Comparison of ENCODE assay signal across 10 cellular contexts in the genomic region with DNA sequence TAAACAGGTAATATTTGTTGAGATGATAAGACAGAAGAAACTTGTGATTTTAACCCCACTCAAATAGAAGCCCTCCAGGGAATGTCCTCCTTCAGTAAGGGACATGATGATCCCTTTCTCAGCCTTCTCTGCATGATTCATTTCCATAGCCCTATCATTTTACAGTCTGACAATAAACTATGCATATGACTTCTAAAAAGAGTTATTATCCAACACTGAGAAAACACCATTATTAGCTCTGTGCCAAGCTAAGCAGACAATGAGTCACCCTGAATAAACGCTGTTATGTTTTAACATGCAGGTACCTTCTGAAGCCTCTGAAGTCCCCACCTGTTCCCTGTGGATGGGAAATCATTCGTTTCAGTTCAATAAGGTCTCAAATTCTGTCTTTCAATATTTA. TPM values are rescaled to one million over a fixed set of nuclear protein-coding genes. Genes with fewer than 3 reads are reported as not detected.
DNase-seq lines count a peak whose midpoint lies in the region; ATAC-seq and TF ChIP-seq lines count a peak whose summit lies in the region.
"Had no signal": no experiment of that assay in that cellular context is flagged by ENCODE, and none has a peak within 500 bp of the region (broad histone marks: within the 10 kb centered on the region; RNA-seq: fewer than 3 reads in every experiment).

No MANE protein-coding gene starts in this region.

- no peak for ATAC-seq in HG03196 (IDR thresholded peaks at IDR 0.05; ENCODE audit: unreplicated experiment)

- 33 to 34% methylated on average over 2 of the region's 2 CpGs for WGBS in thyroid gland, 2 donors

- CTCF ChIA-PET in RWPE1 (lab: Yijun Ruan, JAX): interaction anchor here (1.2 to 1.3 kb wide), 2 partner anchors 12 to 81 kb away, joined by 5 to 8 read pairs; no protein-coding TSS in a partner anchor

- H3K27me3 ChIP-seq in thyroid gland (no peaks in the 10 kb centered on the region), neural progenitor cell (no peaks in the 10 kb centered on the region)
- H3K27me3 ChIP-seq: right atrium auricular region had no signal

- POLR2A ChIA-PET in RWPE1 (lab: Yijun Ruan, JAX; ENCODE audit: low non-redundant PET): no interaction called here

- TF ChIP-seq CTCF in RWPE1 (conservative IDR thresholded peaks at IDR 0.05; ENCODE audit: low read depth) (no peak), thyroid gland (IDR thresholded peaks at IDR 0.05) (no peak), neural progenitor cell (IDR thresholded peaks at IDR 0.05) (no peak)

- H4K20me1 ChIP-seq in neural progenitor cell (ENCODE audit: low read depth): peaks cover 3% of the 10 kb centered on the region

- no peak overlapping the region for H3K4me2 ChIP-seq in neural progenitor cell

- no peak overlapping the region for H3K4me3 ChIP-seq in thyroid gland (replicated peaks in 1 of 3)
- no peak overlapping the region for H3K4me3 ChIP-seq in neural progenitor cell
- H3K4me3 ChIP-seq: right atrium auricular region had no signal

- H3K27me3 Mint-ChIP-seq in neural progenitor cell (ENCODE audit: insufficient read depth, low read depth): peaks cover 2% of the 10 kb centered on the region
- H3K27me3 Mint-ChIP-seq: activated naive CD8-positive, alpha-beta T cell treated with anti-CD3 and anti-CD28 coated beads, Interleukin-2, amount 10 ng/mL, durations not matched to agents 7 days and 5 days had no signal

- DNase-seq in DMS 273 (lab: John Stamatoyannopoulos, UW; ENCODE audit: unreplicated experiment): peak; percentile 17
- no peak for DNase-seq in DMS 273 treated with DMSO at 0.1 percent for 48 hours (lab: John Stamatoyannopoulos, UW)
- peak; percentile 81 for DNase-seq in RWPE1 (ENCODE audit: low spot score)
- peak; percentile 31 for DNase-seq in glomerular visceral epithelial cell (ENCODE audit: extremely low spot score)
- no peak for DNase-seq in thyroid gland
- no peak for DNase-seq in neural progenitor cell (ENCODE audit: low spot score)
- no peak for DNase-seq in KBM-7
- DNase-seq: activated naive CD8-positive, alpha-beta T cell treated with anti-CD3 and anti-CD28 coated beads, Interleukin-2, amount 10 ng/mL, durations not matched to agents 7 days and 5 days had no signal

- no peaks in the 10 kb centered on the region for H3K9me3 ChIP-seq in thyroid gland
- no peaks in the 10 kb centered on the region for H3K9me3 ChIP-seq in neural progenitor cell (ENCODE audit: low read depth)
- H3K9me3 ChIP-seq: right atrium auricular region had no signal

- H3K27ac Mint-ChIP-seq in neural progenitor cell: no peak overlapping the region
- H3K27ac Mint-ChIP-seq: activated naive CD8-positive, alpha-beta T cell treated with anti-CD3 and anti-CD28 coated beads, Interleukin-2, amount 10 ng/mL, durations not matched to agents 7 days and 5 days had no signal

- H2AFZ ChIP-seq in neural progenitor cell (replicated peaks): no peak overlapping the region

- no peak overlapping the region for H3K4me3 Mint-ChIP-seq in neural progenitor cell
- H3K4me3 Mint-ChIP-seq: activated naive CD8-positive, alpha-beta T cell treated with anti-CD3 and anti-CD28 coated beads, Interleukin-2, amount 10 ng/mL, durations not matched to agents 7 days and 5 days had no signal

- H3K27ac ChIP-seq in RWPE1 (no peak overlapping the region), thyroid gland (peak overlapping the region; percentile 18 to 67 (median 57)), neural progenitor cell (no peak overlapping the region)

- H3K9me3 Mint-ChIP-seq in neural progenitor cell: peaks cover 5% of the 10 kb centered on the region
- H3K9me3 Mint-ChIP-seq: activated naive CD8-positive, alpha-beta T cell treated with anti-CD3 and anti-CD28 coated beads, Interleukin-2, amount 10 ng/mL, durations not matched to agents 7 days and 5 days had no signal

- peaks cover 5% of the 10 kb centered on the region for H3F3A ChIP-seq in neural progenitor cell (ENCODE audit: low read depth)

- TF ChIP-seq POLR2A in thyroid gland (IDR thresholded peaks at IDR 0.05): no peak

- peaks cover 3% of the 10 kb centered on the region for H3K4me1 Mint-ChIP-seq in neural progenitor cell

- H3K36me3 ChIP-seq in thyroid gland: no peaks in the 10 kb centered on the region
- no peaks in the 10 kb centered on the region for H3K36me3 ChIP-seq in neural progenitor cell
- H3K36me3 ChIP-seq: right atrium auricular region had no signal

- in situ Hi-C loops in KBM-7 (cut with MboI; ENCODE audit: low pct_unique_long_range_greater_than_20kb, low sequenced_read_pairs): no loop called here

- no peak overlapping the region for H3K9ac ChIP-seq in neural progenitor cell

- intact Hi-C loops in thyroid gland (cut with DNase I): no loop called here

- H3K4me1 ChIP-seq in thyroid gland (peaks cover 25 to 33% of the 10 kb centered on the region in 2 donors), neural progenitor cell (peaks cover 16% of the 10 kb centered on the region)

- peaks cover 6% of the 10 kb centered on the region for H3K79me2 ChIP-seq in neural progenitor cell (ENCODE audit: low read depth)

- H3K36me3 Mint-ChIP-seq in neural progenitor cell: peaks cover 19% of the 10 kb centered on the region

RNA-seq across cellular contexts. Expression of a gene that starts 54.7 kb away (rescaled TPM):
- total RNA-seq in thyroid gland (10 to 100 TPM; 38.9 to 75.2 (median 55.5) TPM), neural progenitor cell (ENCODE audit: low replicate concordance) (27.1 and 31.3 TPM in 2 replicates)

Comparison
In these comparisons a context has a peak if more than half of its experiments do, and no peak if none do; other contexts are left out.
1. DNase-seq: peak in DMS 273 (single experiment), RWPE1 (single experiment) and glomerular visceral epithelial cell (single experiment); none in DMS 273 treated with DMSO at 0.1 percent for 48 hours (single experiment), thyroid gland (0 of 2), neural progenitor cell (single experiment) and KBM-7 (single experiment).
2. H3K27ac ChIP-seq: peak in thyroid gland (3 of 3); none in RWPE1 (single experiment) and neural progenitor cell (single experiment).